10 cellular contexts compared by ENCODE assay signal in genomic region chr4:145808848-145809512, GRCh38.
A peak's percentile ranks its signal among the peaks of the same experiment; 100 is the strongest.
DNase-seq lines count a peak whose midpoint lies in the region; ATAC-seq, FAIRE-seq and TF ChIP-seq lines count a peak whose summit lies in the region.
"Had no signal": no experiment of that assay in that cellular context is flagged by ENCODE, and none has a peak within 500 bp of the region (broad histone marks: within the 10 kb centered on the region; RNA-seq: fewer than 3 reads in every experiment).

No MANE protein-coding gene starts in this region.

- peak overlapping the region; percentile 66 for H3K4me2 ChIP-seq in PC-9
- H3K4me2 ChIP-seq in keratinocyte (ENCODE audit: control insufficient read depth, extremely low read depth, insufficient read depth, low read depth, low read length): no peak overlapping the region

- H3K4me3 ChIP-seq in PC-9 (no peak overlapping the region), keratinocyte (ENCODE audit: control insufficient read depth in 2 of 3, extremely low read depth in 1 of 3, insufficient read depth in 2 of 3, low read depth in 1 of 3, low read length in 3 of 3) (no peak overlapping the region), gastrocnemius medialis (no peak overlapping the region)

- H3K4me1 ChIP-seq in PC-9 (replicated peaks; ENCODE audit: insufficient read depth) (peaks cover 31% of the 10 kb centered on the region), keratinocyte (ENCODE audit: control insufficient read depth, extremely low read depth, insufficient read depth, low read length) (peaks cover 41% of the 10 kb centered on the region), gastrocnemius medialis (peaks cover 20 to 26% of the 10 kb centered on the region in 2 donors)

- no peaks in the 10 kb centered on the region for H3K9me1 ChIP-seq in keratinocyte (ENCODE audit: control insufficient read depth, extremely low read depth, insufficient read depth, low read length)

- H4K20me1 ChIP-seq in PC-9 (ENCODE audit: insufficient read depth) (no peaks in the 10 kb centered on the region), keratinocyte (ENCODE audit: control insufficient read depth, extremely low read depth, insufficient read depth, low read length) (no peaks in the 10 kb centered on the region)

- BruUV-seq in PC-9 (replicated peaks; lab: Mats Ljungman, UMichigan): TSS peak; percentile 64

- peak overlapping the region; percentile 69 for H3K9ac ChIP-seq in keratinocyte (ENCODE audit: control insufficient read depth, extremely low read depth, insufficient read depth, low read length)

- intact Hi-C loops in PC-9 (cut with micrococcal nuclease; ENCODE audit: unreplicated experiment) (loop anchor here (1.0 to 10.0 kb wide), 6 partner anchors 74 to 634 kb away; partner anchors contain the start of genes C4orf51 and MMAA), gastrocnemius medialis (cut with DNase I; ENCODE audit: low total_unique reads) (loop anchor here (10.0 kb wide), 1 partner anchor 716 kb away; the partner anchor contains the start of gene SLC10A7)

- H3K27ac ChIP-seq in PC-9: peak overlapping the region; percentile 99
- H3K27ac ChIP-seq in keratinocyte (ENCODE audit: control insufficient read depth, insufficient read depth, low read length): peak overlapping the region; percentile 97
- H3K27ac ChIP-seq in gastrocnemius medialis: peak overlapping the region in 2 of 4 donors; percentile 10 to 58

- no peak for TF ChIP-seq POLR2A in gastrocnemius medialis (IDR thresholded peaks at IDR 0.05)

- H3F3A ChIP-seq in PC-9 (ENCODE audit: insufficient read depth, low read depth): peaks cover 38% of the 10 kb centered on the region

- FAIRE-seq in keratinocyte (lab: Jason Lieb, UNC): no peak

- H3K27me3 ChIP-seq in PC-9 (ENCODE audit: insufficient read depth, low read depth): no peaks in the 10 kb centered on the region
- H3K27me3 ChIP-seq in keratinocyte (ENCODE audit: control insufficient read depth, extremely low read depth, insufficient read depth, low read length): no peaks in the 10 kb centered on the region
- no peaks in the 10 kb centered on the region for H3K27me3 ChIP-seq in gastrocnemius medialis

- dilution Hi-C loops in keratinocyte (cut with MboI; ENCODE audit: extremely low pct_ligation_motif_present, low sequenced_read_pairs): no loop called here

- no peaks in the 10 kb centered on the region for H3K9me2 ChIP-seq in PC-9 (ENCODE audit: insufficient read depth)

- H3K36me3 ChIP-seq in PC-9 (ENCODE audit: low read depth) (peaks cover 3% of the 10 kb centered on the region; the same call in 1 of the 2 replicates), keratinocyte (ENCODE audit: control insufficient read depth in 2 of 2, extremely low read depth in 1 of 2, insufficient read depth in 2 of 2, low read length in 2 of 2) (peaks cover 0 to 3% of the 10 kb centered on the region in 2 experiments), gastrocnemius medialis (no peaks in the 10 kb centered on the region)

- H2AFZ ChIP-seq in PC-9 (no peak overlapping the region), keratinocyte (ENCODE audit: control insufficient read depth, low read length) (no peak overlapping the region)

- H3K79me2 ChIP-seq in PC-9 (ENCODE audit: low read depth): 0 out of 2 replicates have a peak, but pooled peaks cover 3% of the 10 kb centered on the region
- H3K79me2 ChIP-seq in keratinocyte (ENCODE audit: control insufficient read depth, insufficient read depth, low read length): no peaks in the 10 kb centered on the region

- ATAC-seq in GM18519 (IDR thresholded peaks at IDR 0.05; ENCODE audit: low FRiP score, unreplicated experiment) (peak; percentile 28), GM21723 (IDR thresholded peaks at IDR 0.05; ENCODE audit: unreplicated experiment) (peak; percentile 31), gastrocnemius medialis (no peak)
- ATAC-seq: naive thymus-derived CD8-positive, alpha-beta T cell had no signal

- CTCF ChIA-PET in PC-9 (lab: Charles Lee): interaction anchor here (0.6 kb wide), 2 partner anchors 75 to 152 kb away, joined by 4 read pairs; no protein-coding TSS in a partner anchor

- TF ChIP-seq CTCF in PC-9 (conservative IDR thresholded peaks at IDR 0.05): no peak
- no peak for TF ChIP-seq CTCF in keratinocyte (optimal IDR thresholded peaks at IDR 0.05 in 1 of 3, IDR thresholded peaks at IDR 0.05 in 1 of 3, conservative IDR thresholded peaks at IDR 0.05 in 1 of 3; ENCODE audit: extremely low read depth in 1 of 3, insufficient read depth in 2 of 3, low read length in 3 of 3)
- no peak for TF ChIP-seq CTCF in gastrocnemius medialis (IDR thresholded peaks at IDR 0.05 in 4 of 5, conservative IDR thresholded peaks at IDR 0.05 in 1 of 5)

- DNase-seq in PC-9 (no peak), keratinocyte (ENCODE audit: low read depth, low spot score) (no peak), GM03348 (ENCODE audit: low spot score) (no peak), gastrocnemius medialis (no peak), mesenteric fat pad (ENCODE audit: low spot score) (no peak), NCI-H1436 treated with DMSO at 0.1 percent for 48 hours (lab: John Stamatoyannopoulos, UW) (no peak)
- DNase-seq: glutamatergic neuron; naive thymus-derived CD8-positive, alpha-beta T cell had no signal

- H3K9me3 ChIP-seq in PC-9 (ENCODE audit: insufficient read depth, low read depth) (peaks cover 25% of the 10 kb centered on the region; the same call in 1 of the 2 replicates), keratinocyte (ENCODE audit: control insufficient read depth, low read depth, low read length) (peaks cover 6% of the 10 kb centered on the region), gastrocnemius medialis (no peaks in the 10 kb centered on the region)

- in situ Hi-C loops in gastrocnemius medialis (cut with MboI; ENCODE audit: low sequenced_read_pairs in 4 of 4): no loop called here

- POLR2A ChIA-PET in PC-9 (lab: Charles Lee; ENCODE audit: unreplicated experiment): interaction anchor here (0.7 kb wide), 1 partner anchor 145 kb away, joined by 4 read pairs; no protein-coding TSS in a partner anchor

Comparison
In these comparisons a context has a peak if more than half of its experiments do, and no peak if none do; other contexts are left out.
1. ATAC-seq: peak in GM18519 (single experiment) and GM21723 (single experiment); none in gastrocnemius medialis (0 of 2).